In the genomic region with DNA sequence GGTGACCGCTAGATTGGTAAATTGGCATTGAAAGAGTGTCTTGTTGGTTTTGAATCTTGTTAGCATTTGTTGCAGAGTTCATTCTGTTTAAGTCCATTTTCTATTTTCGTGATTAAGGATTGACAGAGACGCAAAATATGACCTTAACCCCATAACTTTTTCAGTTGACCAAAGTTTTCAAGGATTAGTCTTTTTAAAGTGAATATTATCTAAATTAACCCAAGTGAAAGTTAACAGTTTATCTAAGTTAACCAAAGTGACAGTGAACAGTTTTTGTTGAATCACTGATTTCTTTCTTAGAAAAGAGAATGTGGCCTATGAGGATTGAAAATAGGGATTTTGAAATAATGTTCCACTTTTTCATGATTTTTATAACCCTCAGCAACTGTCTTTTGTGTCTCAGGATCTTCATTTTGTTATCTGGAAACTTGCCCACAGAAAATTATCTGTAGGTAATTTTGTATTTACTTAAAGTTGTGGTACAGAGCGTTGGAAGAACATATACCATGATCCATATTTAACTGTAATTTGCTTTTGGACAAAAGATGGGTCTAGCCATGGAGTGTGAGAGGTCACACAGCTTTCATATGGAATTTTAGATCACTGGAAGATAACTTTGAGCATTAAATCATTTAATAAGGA, we compare ENCODE assay signal across 8 cellular contexts. TPM values are rescaled to one million over a fixed set of nuclear protein-coding genes. Genes with fewer than 3 reads are reported as not detected.
A peak's percentile ranks its signal among the peaks of the same experiment; 100 is the strongest.
DNase-seq lines count a peak whose midpoint lies in the region; ATAC-seq, FAIRE-seq and TF ChIP-seq lines count a peak whose summit lies in the region.

No MANE protein-coding gene starts in this region.

- H3K27me3 ChIP-seq in foreskin keratinocyte: no peaks in the 10 kb centered on the region
- H3K27me3 ChIP-seq in skeletal muscle tissue (ENCODE audit: control insufficient read depth in 3 of 3, insufficient read depth in 3 of 3, low read length in 3 of 3): no peaks in the 10 kb centered on the region

- peak overlapping the region; percentile 87 for H3K27ac ChIP-seq in foreskin keratinocyte
- peak overlapping the region; percentile 90 for H3K27ac ChIP-seq in skeletal muscle tissue (ENCODE audit: low read depth, low read length)

- peak overlapping the region; percentile 89 for H3K4me3 ChIP-seq in WI38 (ENCODE audit: low read depth, low read length)
- peak overlapping the region; percentile 93 to 97 (median 96) for H3K4me3 ChIP-seq in skeletal muscle tissue (ENCODE audit: low read length in 3 of 3)

- H3K9me3 ChIP-seq in skeletal muscle tissue (ENCODE audit: control insufficient read depth in 3 of 3, low read length in 3 of 3): no peaks in the 10 kb centered on the region

- no peak for TF ChIP-seq CTCF in WI38 (IDR thresholded peaks at IDR 0.05; ENCODE audit: low read depth, low read length)
- no peak for TF ChIP-seq CTCF in foreskin keratinocyte (conservative IDR thresholded peaks at IDR 0.05)

- H3K36me3 ChIP-seq in skeletal muscle tissue (ENCODE audit: control insufficient read depth in 3 of 3, insufficient read depth in 3 of 3, low read length in 3 of 3): peaks cover 0 to 5% (median 0%) of the 10 kb centered on the region in 3 donors

- DNase-seq in GM19239 (ENCODE audit: insufficient read length, low spot score): no peak
- DNase-seq in foreskin keratinocyte: peak in 1 of 2 donors; percentile 2
- no peak for DNase-seq in 8988T

- peak; percentile 47 for FAIRE-seq in GM19239 (lab: Jason Lieb, UNC)

- H3K4me1 ChIP-seq in foreskin keratinocyte (peaks cover 17% of the 10 kb centered on the region), skeletal muscle tissue (ENCODE audit: control insufficient read depth in 3 of 3, insufficient read depth in 3 of 3, low read length in 3 of 3) (peaks cover 3 to 14% (median 8%) of the 10 kb centered on the region in 3 donors)

- H3K9ac ChIP-seq in skeletal muscle tissue (ENCODE audit: low read depth in 1 of 3, low read length in 3 of 3): peak overlapping the region; percentile 74 to 98 (median 94)

- ATAC-seq in foreskin keratinocyte (no peak), GM18861 (IDR thresholded peaks at IDR 0.05; ENCODE audit: unreplicated experiment) (no peak), HG03045 (IDR thresholded peaks at IDR 0.05; ENCODE audit: unreplicated experiment) (no peak), HG02571 (IDR thresholded peaks at IDR 0.05; ENCODE audit: unreplicated experiment) (no peak)

RNA-seq across cellular contexts. Expression of a gene that starts 3.3 kb away (rescaled TPM):
- total RNA-seq in foreskin keratinocyte (9.1 and 13.2 TPM in 2 replicates), skeletal muscle tissue (5.7 TPM)
- 2.0 and 2.1 TPM in 2 replicates for polyA plus RNA-seq in foreskin keratinocyte
